Comparison of ENCODE assay signal across 12 cellular contexts in genomic region chr13:100506154-100506553, GRCh38.
DNase-seq lines count a peak whose midpoint lies in the region; ATAC-seq and TF ChIP-seq lines count a peak whose summit lies in the region.
"Had no signal": no experiment of that assay in that cellular context is flagged by ENCODE, and none has a peak within 500 bp of the region (broad histone marks: within the 10 kb centered on the region; RNA-seq: fewer than 3 reads in every experiment).

No MANE protein-coding gene starts in this region.

- TF ChIP-seq CTCF in GM12864 (IDR thresholded peaks at IDR 0.05; ENCODE audit: low read depth, low read length, missing control alignments) (no peak), activated B cell treated with CpG ODN at 0.5 μM for 24 hours (IDR thresholded peaks at IDR 0.05) (no peak), natural killer cell (IDR thresholded peaks at IDR 0.05) (no peak)

- CTCF ChIA-PET in activated B cell treated with CpG ODN at 0.5 μM for 24 hours (lab: Charles Lee): no interaction called here

- H3K36me3 Mint-ChIP-seq in activated B cell treated with CpG ODN at 0.5 μM for 24 hours (ENCODE audit: low read depth) (no peaks in the 10 kb centered on the region), natural killer cell (no peaks in the 10 kb centered on the region)

- H3K4me3 Mint-ChIP-seq in activated B cell treated with CpG ODN at 0.5 μM for 24 hours: peak overlapping the region; percentile 62
- peak overlapping the region; percentile 67 for H3K4me3 Mint-ChIP-seq in natural killer cell

- peak overlapping the region; percentile 36 for H3K4me3 ChIP-seq in GM12864 (ENCODE audit: low read depth, low read length)
- H3K4me3 ChIP-seq: colonic mucosa, prostate gland, uterus had no signal

- POLR2A ChIA-PET in activated B cell treated with CpG ODN at 0.5 μM for 24 hours (lab: Charles Lee): no interaction called here

- ATAC-seq in GM21619 (IDR thresholded peaks at IDR 0.05; ENCODE audit: unreplicated experiment) (peak; percentile 75), activated B cell treated with CpG ODN at 0.5 μM for 24 hours (ENCODE audit: low read depth) (no peak), natural killer cell (peak; percentile 66 to 78 (median 70)), HG03097 (IDR thresholded peaks at IDR 0.05; ENCODE audit: low FRiP score, unreplicated experiment) (no peak)

- intact Hi-C loops in activated B cell treated with CpG ODN at 0.5 μM for 24 hours (cut with micrococcal nuclease): no loop called here
- intact Hi-C loops in natural killer cell (cut with micrococcal nuclease): no loop called here

- DNase-seq in GM12864 (ENCODE audit: low read depth) (peak; percentile 34), activated B cell treated with CpG ODN at 0.5 μM for 24 hours (no peak), natural killer cell (no peak), iPS-NIHi11 (ENCODE audit: low spot score) (no peak), NCI-H2227 (lab: John Stamatoyannopoulos, UW; ENCODE audit: unreplicated experiment) (no peak), DMS53 (lab: John Stamatoyannopoulos, UW) (no peak)
- DNase-seq: Caco-2, colonic mucosa, uterus had no signal

- H3K4me1 Mint-ChIP-seq in activated B cell treated with CpG ODN at 0.5 μM for 24 hours (peaks cover 11% of the 10 kb centered on the region), natural killer cell (peaks cover 21 to 36% of the 10 kb centered on the region in 2 donors)

- H3K9me3 Mint-ChIP-seq in activated B cell treated with CpG ODN at 0.5 μM for 24 hours (no peaks in the 10 kb centered on the region), natural killer cell (no peaks in the 10 kb centered on the region)

- H3K27ac Mint-ChIP-seq in activated B cell treated with CpG ODN at 0.5 μM for 24 hours (no peak overlapping the region), natural killer cell (peak overlapping the region; percentile 74 to 85)

- H3K27me3 Mint-ChIP-seq in activated B cell treated with CpG ODN at 0.5 μM for 24 hours: peaks cover 3% of the 10 kb centered on the region
- H3K27me3 Mint-ChIP-seq in natural killer cell (ENCODE audit: low read depth in 2 of 2): no peaks in the 10 kb centered on the region

Comparison
In these comparisons a context has a peak if more than half of its experiments do, and no peak if none do; other contexts are left out.
1. ATAC-seq: peak in GM21619 (single experiment) and natural killer cell (3 of 3); none in activated B cell treated with CpG ODN at 0.5 μM for 24 hours (single experiment) and HG03097 (single experiment).